In the genomic region with DNA sequence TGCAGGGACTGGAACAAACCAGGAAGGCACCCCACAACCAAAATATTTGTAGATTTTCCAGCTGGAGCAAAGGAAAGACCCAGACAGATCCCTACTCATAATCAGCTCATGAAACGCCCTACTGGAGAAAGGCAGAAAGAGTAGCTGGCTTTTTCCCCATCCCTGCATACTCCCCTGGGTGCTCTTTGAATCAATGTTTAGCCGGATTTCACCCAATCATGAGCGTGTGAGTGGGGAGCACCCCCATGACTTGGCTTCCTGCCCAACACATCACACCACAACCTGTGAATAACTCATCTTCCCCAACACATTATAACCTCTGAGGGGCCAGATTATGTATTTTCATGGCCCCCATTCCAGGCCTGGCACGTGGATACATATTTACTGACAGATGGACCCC, we compare ENCODE assay signal across 9 cellular contexts. TPM values are rescaled to one million over a fixed set of nuclear protein-coding genes. Genes with fewer than 3 reads are reported as not detected.
DNase-seq lines count a peak whose midpoint lies in the region; ATAC-seq lines count a peak whose summit lies in the region.
"Had no signal": no experiment of that assay in that cellular context is flagged by ENCODE, and none has a peak within 500 bp of the region (broad histone marks: within the 10 kb centered on the region; RNA-seq: fewer than 3 reads in every experiment).

No MANE protein-coding gene starts in this region.

- H3K27me3 ChIP-seq in trophoblast cell (ENCODE audit: insufficient read depth, low read length): no peaks in the 10 kb centered on the region
- H3K27me3 ChIP-seq: upper lobe of left lung had no signal

- no peak overlapping the region for H3K4ac ChIP-seq in trophoblast cell (ENCODE audit: low read depth, low read length)

- H3K9me3 Mint-ChIP-seq in T-cell: peaks cover 0 to 2% (median 0%) of the 10 kb centered on the region in 3 donors
- H3K9me3 Mint-ChIP-seq in activated naive CD4-positive, alpha-beta T cell treated with anti-CD3 and anti-CD28 coated beads, Interleukin-2, amount 10 ng/mL, durations not matched to agents 7 days and 5 days: peaks cover 2% of the 10 kb centered on the region

- no peak overlapping the region for H3K9ac ChIP-seq in trophoblast cell (ENCODE audit: low read length)

- H2BK120ac ChIP-seq in trophoblast cell (ENCODE audit: insufficient read depth, low read length, poor library complexity): no peak overlapping the region

- peak; percentile 21 to 74 (median 58) for DNase-seq in T-cell
- peak; percentile 55 for DNase-seq in activated naive CD4-positive, alpha-beta T cell treated with anti-CD3 and anti-CD28 coated beads, Interleukin-2, amount 10 ng/mL, durations not matched to agents 7 days and 5 days
- DNase-seq in stimulated activated CD4-positive, alpha-beta T cell treated with anti-CD3 and anti-CD28 coated beads, Interleukin-4, amount 100 ng/mL, for 48 hours (ENCODE audit: low read depth in 2 of 2): peak; percentile 36 to 49
- no peak for DNase-seq in MV-4-11 (lab: John Stamatoyannopoulos, UW)
- no peak for DNase-seq in trophoblast cell

- H3K4me2 ChIP-seq in trophoblast cell (ENCODE audit: low read length): no peak overlapping the region

- H3K36me3 Mint-ChIP-seq in T-cell: peaks cover 2% of the 10 kb centered on the region
- no peaks in the 10 kb centered on the region for H3K36me3 Mint-ChIP-seq in activated naive CD4-positive, alpha-beta T cell treated with anti-CD3 and anti-CD28 coated beads, Interleukin-2, amount 10 ng/mL, durations not matched to agents 7 days and 5 days

- no peak overlapping the region for H4K91ac ChIP-seq in trophoblast cell (ENCODE audit: low read depth, low read length)

- no peak overlapping the region for H4K8ac ChIP-seq in trophoblast cell (ENCODE audit: low read depth, low read length)

- no peaks in the 10 kb centered on the region for H3K9me3 ChIP-seq in trophoblast cell (ENCODE audit: insufficient read depth, low read depth, low read length)
- H3K9me3 ChIP-seq: upper lobe of left lung had no signal

- H3K27me3 Mint-ChIP-seq in T-cell: no peaks in the 10 kb centered on the region
- H3K27me3 Mint-ChIP-seq in activated naive CD4-positive, alpha-beta T cell treated with anti-CD3 and anti-CD28 coated beads, Interleukin-2, amount 10 ng/mL, durations not matched to agents 7 days and 5 days: peaks cover 29% of the 10 kb centered on the region

- H3K4me3 Mint-ChIP-seq in T-cell: peak overlapping the region; percentile 66 to 94 (median 84)
- peak overlapping the region; percentile 77 for H3K4me3 Mint-ChIP-seq in activated naive CD4-positive, alpha-beta T cell treated with anti-CD3 and anti-CD28 coated beads, Interleukin-2, amount 10 ng/mL, durations not matched to agents 7 days and 5 days

- ATAC-seq in GM18511 (IDR thresholded peaks at IDR 0.05; ENCODE audit: unreplicated experiment) (peak; percentile 29), T-cell (replicated peaks in 1 of 4) (peak in 3 of 4 experiments; percentile 11 to 28 (median 25)), HG03469 (IDR thresholded peaks at IDR 0.05; ENCODE audit: unreplicated experiment) (no peak), HG02763 (IDR thresholded peaks at IDR 0.05; ENCODE audit: unreplicated experiment) (no peak)

- POLR2A ChIA-PET in T-cell (lab: Charles Lee): interaction anchor here in 1 of 2 donors (0.5 to 1.5 kb wide), 3 partner anchors 22 to 570 kb away, joined by 3 to 11 read pairs (median 4); no protein-coding TSS in a partner anchor

- H3K4me1 ChIP-seq in trophoblast cell (ENCODE audit: control insufficient read depth in 1 of 2, insufficient read depth in 2 of 2, low read length in 2 of 2): no peaks in the 10 kb centered on the region

- H2AFZ ChIP-seq in trophoblast cell (ENCODE audit: insufficient read depth, low read length, poor library complexity): no peak overlapping the region

- H2BK12ac ChIP-seq in trophoblast cell (ENCODE audit: low read length): no peak overlapping the region

- no peak overlapping the region for H3K27ac ChIP-seq in trophoblast cell (ENCODE audit: low read depth, low read length)

- H3K18ac ChIP-seq in trophoblast cell (ENCODE audit: low read length): no peak overlapping the region

- no CpG with 5 or more reads among the region's 4 CpGs for WGBS in trophoblast cell (ENCODE audit: extremely low coverage, insufficient coverage, insufficient read length)

- H2BK5ac ChIP-seq in trophoblast cell (ENCODE audit: low read depth, low read length, poor library complexity): no peak overlapping the region

- no peaks in the 10 kb centered on the region for H3K36me3 ChIP-seq in trophoblast cell (ENCODE audit: control insufficient read depth in 1 of 2, insufficient read depth in 2 of 2, low read length in 2 of 2)
- H3K36me3 ChIP-seq: upper lobe of left lung had no signal

- CTCF ChIA-PET in T-cell (lab: Charles Lee): interaction anchor here (0.6 to 6.4 kb wide), 12 partner anchors 18 to 1215 kb away, joined by 3 to 62 read pairs (median 6); no protein-coding TSS in a partner anchor
- CTCF ChIA-PET in activated naive CD4-positive, alpha-beta T cell treated with anti-CD3 and anti-CD28 coated beads, Interleukin-2, amount 10 ng/mL, durations not matched to agents 7 days and 5 days (lab: Charles Lee): interaction anchor here (0.7 to 6.9 kb wide), 9 partner anchors 19 to 384 kb away, joined by 3 to 97 read pairs (median 11); no protein-coding TSS in a partner anchor

- H3K4me3 ChIP-seq in trophoblast cell (ENCODE audit: low read depth, low read length): no peak overlapping the region
- H3K4me3 ChIP-seq: upper lobe of left lung had no signal

- H3K27ac Mint-ChIP-seq in T-cell: peak overlapping the region; percentile 94 to 95
- peak overlapping the region; percentile 94 for H3K27ac Mint-ChIP-seq in activated naive CD4-positive, alpha-beta T cell treated with anti-CD3 and anti-CD28 coated beads, Interleukin-2, amount 10 ng/mL, durations not matched to agents 7 days and 5 days

- no peak overlapping the region for H3K23ac ChIP-seq in trophoblast cell (ENCODE audit: low read length)

- no peak overlapping the region for H2AK5ac ChIP-seq in trophoblast cell (ENCODE audit: low read length)

- H3K79me1 ChIP-seq in trophoblast cell (ENCODE audit: low read length): no peaks in the 10 kb centered on the region

- H3K79me2 ChIP-seq in trophoblast cell (ENCODE audit: control insufficient read depth, insufficient read depth, low read length, poor library complexity): no peaks in the 10 kb centered on the region

- no peak overlapping the region for H3K14ac ChIP-seq in trophoblast cell (ENCODE audit: low read length)

- H3K4me1 Mint-ChIP-seq in T-cell: peaks cover 56 to 70% (median 66%) of the 10 kb centered on the region in 3 donors
- H3K4me1 Mint-ChIP-seq in activated naive CD4-positive, alpha-beta T cell treated with anti-CD3 and anti-CD28 coated beads, Interleukin-2, amount 10 ng/mL, durations not matched to agents 7 days and 5 days: peaks cover 61% of the 10 kb centered on the region

- no peak overlapping the region for H4K12ac ChIP-seq in trophoblast cell (ENCODE audit: low read depth, low read length)

RNA-seq across cellular contexts. Expression of gene SLC14A1, which starts 35.1 kb away (rescaled TPM):
- 10 to 100 TPM in 1 of 5 donors, 1 to 10 TPM in 4; 1.8 to 30.8 (median 2.7) TPM for total RNA-seq in T-cell
- not detected in 2 replicates for polyA plus RNA-seq in trophoblast cell (2013)

Comparison
In these comparisons a context has a peak if more than half of its experiments do, and no peak if none do; other contexts are left out.
1. ATAC-seq: peak in GM18511 (single experiment) and T-cell (3 of 4); none in HG03469 (single experiment) and HG02763 (single experiment).
2. DNase-seq: peak in T-cell (34 of 34), activated naive CD4-positive, alpha-beta T cell treated with anti-CD3 and anti-CD28 coated beads, Interleukin-2, amount 10 ng/mL, durations not matched to agents 7 days and 5 days (single experiment) and stimulated activated CD4-positive, alpha-beta T cell treated with anti-CD3 and anti-CD28 coated beads, Interleukin-4, amount 100 ng/mL, for 48 hours (2 of 2); none in MV-4-11 (single experiment) and trophoblast cell (0 of 2).